In the genomic region with DNA sequence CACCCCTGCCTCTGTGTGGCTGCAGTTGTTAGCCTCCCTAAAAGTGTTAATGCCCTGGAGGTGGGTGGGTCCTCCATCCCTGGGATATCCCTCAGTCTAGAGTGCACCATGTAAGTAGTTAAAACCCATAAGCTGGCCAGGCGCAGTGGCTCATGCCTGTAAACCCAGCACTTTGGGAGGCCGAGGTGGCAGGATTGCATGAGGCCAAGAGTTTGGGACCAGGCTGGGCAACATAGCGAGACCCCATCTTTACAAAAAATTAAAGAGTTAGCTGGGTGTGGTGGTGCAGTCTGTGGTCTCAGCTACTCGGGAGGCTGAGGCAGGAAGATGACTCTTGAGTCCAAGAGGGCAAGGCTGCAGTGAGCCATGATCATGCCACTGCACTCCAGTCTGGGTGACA, we compare ENCODE assay signal across 27 cellular contexts. TPM values are rescaled to one million over a fixed set of nuclear protein-coding genes. Genes with fewer than 3 reads are reported as not detected.
"Had no signal": no experiment of that assay in that cellular context is flagged by ENCODE, and none has a peak within 500 bp of the region (broad histone marks: within the 10 kb centered on the region; RNA-seq: fewer than 3 reads in every experiment).

No MANE protein-coding gene starts in this region.

- H3K27ac Mint-ChIP-seq: activated CD4-positive, alpha-beta memory T cell treated with anti-CD3 and anti-CD28 coated beads for 36 hours; activated CD4-positive, alpha-beta T cell treated with anti-CD3 and anti-CD28 coated beads, Interleukin-2, amount 10 ng/mL, durations not matched to agents 7 days and 5 days; activated naive CD4-positive, alpha-beta T cell treated with anti-CD3 and anti-CD28 coated beads for 36 hours; activated naive CD8-positive, alpha-beta T cell; brain; T-helper 1 cell treated with Interleukin-12 subunit alpha and Interleukin-12 subunit beta and Interleukin-4 antibody, amounts not matched to agents 30 μg/mL and 1 μg/mL, for 36 hours had no signal

- ATAC-seq: activated T-cell treated with anti-CD3 and anti-CD28 coated beads, Interleukin-2, amount 50 U/mL, for 4 hours had no signal

- H3K27me3 Mint-ChIP-seq: activated CD4-positive, alpha-beta memory T cell treated with anti-CD3 and anti-CD28 coated beads for 36 hours; activated CD4-positive, alpha-beta T cell treated with anti-CD3 and anti-CD28 coated beads, Interleukin-2, amount 10 ng/mL, durations not matched to agents 7 days and 5 days had no signal

- H3K4me3 ChIP-seq: PC-9 had no signal

- H3K9me3 Mint-ChIP-seq: activated CD4-positive, alpha-beta memory T cell treated with anti-CD3 and anti-CD28 coated beads for 36 hours; activated CD4-positive, alpha-beta T cell treated with anti-CD3 and anti-CD28 coated beads, Interleukin-2, amount 10 ng/mL, durations not matched to agents 7 days and 5 days; activated naive CD4-positive, alpha-beta T cell treated with anti-CD3 and anti-CD28 coated beads for 36 hours; activated T-cell treated with anti-CD3 and anti-CD28 coated beads, Interleukin-2, amount 50 U/mL, for 4 hours; central memory CD8-positive, alpha-beta T cell; T-helper 1 cell treated with Interleukin-12 subunit alpha and Interleukin-12 subunit beta and Interleukin-4 antibody, amounts not matched to agents 30 μg/mL and 1 μg/mL, for 36 hours had no signal

- H3K27ac ChIP-seq: PC-9 had no signal

- H3K4me3 Mint-ChIP-seq: activated CD4-positive, alpha-beta memory T cell treated with anti-CD3 and anti-CD28 coated beads for 36 hours; activated CD4-positive, alpha-beta T cell treated with anti-CD3 and anti-CD28 coated beads, Interleukin-2, amount 10 ng/mL, durations not matched to agents 7 days and 5 days; activated naive CD4-positive, alpha-beta T cell treated with anti-CD3 and anti-CD28 coated beads for 36 hours; activated naive CD8-positive, alpha-beta T cell; activated T-cell treated with anti-CD3 and anti-CD28 coated beads, Interleukin-2, amount 50 U/mL, for 4 hours; brain; central memory CD8-positive, alpha-beta T cell; T-helper 1 cell treated with Interleukin-12 subunit alpha and Interleukin-12 subunit beta and Interleukin-4 antibody, amounts not matched to agents 30 μg/mL and 1 μg/mL, for 36 hours had no signal

- DNase-seq: activated CD4-positive, alpha-beta memory T cell treated with anti-CD3 and anti-CD28 coated beads for 36 hours; activated CD4-positive, alpha-beta T cell treated with anti-CD3 and anti-CD28 coated beads, Interleukin-2, amount 10 ng/mL, durations not matched to agents 7 days and 5 days; activated CD4-positive, CD25-positive, alpha-beta regulatory T cell; activated CD8-positive, alpha-beta memory T cell treated with anti-CD3 and anti-CD28 coated beads for 24 hours; activated effector memory CD4-positive, alpha-beta T cell treated with anti-CD3 and anti-CD28 coated beads, Interleukin-2, amount 50 U/mL, for 16 hours; activated naive CD4-positive, alpha-beta T cell treated with anti-CD3 and anti-CD28 coated beads for 36 hours; activated T-cell treated with anti-CD3 and anti-CD28 coated beads, Interleukin-2, amount 50 U/mL, for 4 hours; amygdala; Karpas-422; MM.1S; NCI-H1105 treated with DMSO at 0.1 percent for 48 hours; NCI-H1436 treated with DMSO at 0.1 percent for 48 hours; NCI-H187; NCI-H2081; NCI-H446; NCI-H524; NCI-H748 treated with DMSO at 0.1 percent for 48 hours; NK-92 treated with Interleukin-12 subunit alpha and Interleukin-12 subunit beta, amount 100 ng/mL, for 24 hours; PC-9; SHP77 treated with DMSO at 0.1 percent for 48 hours; T-helper 9 cell had no signal

- H3K36me3 Mint-ChIP-seq: activated CD4-positive, alpha-beta memory T cell treated with anti-CD3 and anti-CD28 coated beads for 36 hours; activated naive CD8-positive, alpha-beta T cell; brain had no signal

RNA-seq across cellular contexts. Expression of gene MYOC, which starts 10.3 kb away (rescaled TPM):
- total RNA-seq: activated CD4-positive, alpha-beta memory T cell treated with anti-CD3 and anti-CD28 coated beads for 36 hours; activated CD4-positive, alpha-beta T cell treated with anti-CD3 and anti-CD28 coated beads, Interleukin-2, amount 10 ng/mL, durations not matched to agents 7 days and 5 days; activated naive CD4-positive, alpha-beta T cell treated with anti-CD3 and anti-CD28 coated beads for 36 hours; activated T-cell treated with anti-CD3 and anti-CD28 coated beads, Interleukin-2, amount 50 U/mL, for 4 hours; astrocyte; PC-9; SK-MEL-5 had no signal

RNA-seq across cellular contexts. Expression of gene MYOCOS, which starts 20.2 kb away (rescaled TPM):
- total RNA-seq: activated CD4-positive, alpha-beta memory T cell treated with anti-CD3 and anti-CD28 coated beads for 36 hours; activated naive CD4-positive, alpha-beta T cell treated with anti-CD3 and anti-CD28 coated beads for 36 hours; astrocyte; PC-9; SK-MEL-5 had no signal
